ENCODE assay signal across 8 cellular contexts in genomic region chr2:94986392-94986963, GRCh38. TPM values are rescaled to one million over a fixed set of nuclear protein-coding genes. Genes with fewer than 3 reads are reported as not detected.
DNase-seq lines count a peak whose midpoint lies in the region; ATAC-seq and TF ChIP-seq lines count a peak whose summit lies in the region.

No MANE protein-coding gene starts in this region.

- no peaks in the 10 kb centered on the region for H3K4me1 Mint-ChIP-seq in CD4-positive, alpha-beta memory T cell

- H3K4me1 ChIP-seq in CD4-positive, alpha-beta memory T cell (ENCODE audit: insufficient read depth, low read length): no peaks in the 10 kb centered on the region
- H3K4me1 ChIP-seq in heart left ventricle (no peaks in the 10 kb centered on the region), sigmoid colon (no peaks in the 10 kb centered on the region)

- no peak overlapping the region for H3K4me3 Mint-ChIP-seq in CD4-positive, alpha-beta memory T cell

- peak overlapping the region in 2 of 7 donors; percentile 39 to 49 for H3K27ac Mint-ChIP-seq in CD4-positive, alpha-beta memory T cell

- no peak overlapping the region for H3K4me3 ChIP-seq in CD4-positive, alpha-beta memory T cell (ENCODE audit: low read length in 2 of 2)
- H3K4me3 ChIP-seq in heart left ventricle (no peak overlapping the region), sigmoid colon (no peak overlapping the region)

- CTCF ChIA-PET in CD4-positive, alpha-beta memory T cell (lab: Charles Lee; ENCODE audit: partially characterized antibody): interaction anchor here (0.9 to 1.4 kb wide), 6 partner anchors 9 to 134 kb away, joined by 3 to 13 read pairs (median 4); no protein-coding TSS in a partner anchor

- no peaks in the 10 kb centered on the region for H3K36me3 Mint-ChIP-seq in CD4-positive, alpha-beta memory T cell

- H3K27ac ChIP-seq in CD4-positive, alpha-beta memory T cell (ENCODE audit: low read depth, low read length): no peak overlapping the region
- H3K27ac ChIP-seq in heart left ventricle (no peak overlapping the region), sigmoid colon (no peak overlapping the region)

- TF ChIP-seq EP300 in sigmoid colon (IDR thresholded peaks at IDR 0.05): no peak

- H3K9me3 ChIP-seq in CD4-positive, alpha-beta memory T cell (ENCODE audit: control insufficient read depth in 1 of 2, low read length in 2 of 2): no peaks in the 10 kb centered on the region
- no peaks in the 10 kb centered on the region for H3K9me3 ChIP-seq in heart left ventricle
- no peaks in the 10 kb centered on the region for H3K9me3 ChIP-seq in sigmoid colon

- H3K27me3 ChIP-seq in CD4-positive, alpha-beta memory T cell (ENCODE audit: insufficient read depth, low read length): no peaks in the 10 kb centered on the region
- H3K27me3 ChIP-seq in heart left ventricle: peaks cover 0 to 35% (median 9%) of the 10 kb centered on the region in 9 donors
- H3K27me3 ChIP-seq in sigmoid colon: peaks cover 0 to 19% (median 0%) of the 10 kb centered on the region in 3 donors

- DNase-seq in CD4-positive, alpha-beta memory T cell: peak in 4 of 5 donors; percentile 16 to 28 (median 20)
- DNase-seq in NCI-H748 treated with DMSO at 0.1 percent for 48 hours (lab: John Stamatoyannopoulos, UW) (peak; percentile 10), heart left ventricle (peak in 1 of 5 donors; percentile 45), sigmoid colon (no peak)
- peak; percentile 33 for DNase-seq in activated naive CD4-positive, alpha-beta T cell treated with anti-CD3 and anti-CD28 coated beads, Interleukin-2, amount 50 U/mL, for 16 hours
- DNase-seq in activated CD4-positive, CD25-positive, alpha-beta regulatory T cell treated with anti-CD3 and anti-CD28 coated beads, Interleukin-2, amount 50 U/mL, for 72 hours: no peak

- POLR2A ChIA-PET in CD4-positive, alpha-beta memory T cell (lab: Charles Lee; ENCODE audit: partially characterized antibody): no interaction called here

- TF ChIP-seq CTCF in heart left ventricle (IDR thresholded peaks at IDR 0.05) (peak; percentile 48 to 73 (median 62)), sigmoid colon (IDR thresholded peaks at IDR 0.05) (peak in 3 of 4 experiments; percentile 27 to 60 (median 58))

- peaks cover 0 to 2% (median 0%) of the 10 kb centered on the region in 8 donors for H3K9me3 Mint-ChIP-seq in CD4-positive, alpha-beta memory T cell

- peak; percentile 85 for ATAC-seq in GM18858 (IDR thresholded peaks at IDR 0.05; ENCODE audit: unreplicated experiment)
- ATAC-seq in HG03280 (IDR thresholded peaks at IDR 0.05; ENCODE audit: unreplicated experiment): peak; percentile 63
- ATAC-seq in heart left ventricle: peak in 3 of 4 donors; percentile 55 to 60 (median 58)

- H3K36me3 ChIP-seq in CD4-positive, alpha-beta memory T cell (ENCODE audit: insufficient read depth, low read length): no peaks in the 10 kb centered on the region
- H3K36me3 ChIP-seq in heart left ventricle: no peaks in the 10 kb centered on the region
- no peaks in the 10 kb centered on the region for H3K36me3 ChIP-seq in sigmoid colon

- intact Hi-C loops in CD4-positive, alpha-beta memory T cell (cut with micrococcal nuclease): loop anchor here (1.0 kb wide), 1 partner anchor 129 kb away; no protein-coding TSS in a partner anchor
- intact Hi-C loops in heart left ventricle (cut with DNase I): no loop called here
- intact Hi-C loops in sigmoid colon (cut with DNase I): no loop called here

- TF ChIP-seq POLR2A in heart left ventricle (IDR thresholded peaks at IDR 0.05) (no peak), sigmoid colon (IDR thresholded peaks at IDR 0.05) (no peak)

- WGBS in heart left ventricle, 4 donors: 70 to 82% (median 73%) methylated on average over 3 of the region's 3 CpGs
- WGBS in sigmoid colon, 2 donors: 58 to 70% methylated on average over 3 of the region's 3 CpGs

- peaks cover 12 to 24% of the 10 kb centered on the region in 2 donors for H3K27me3 Mint-ChIP-seq in CD4-positive, alpha-beta memory T cell

RNA-seq across cellular contexts. Expression of gene MAL, which starts 39.0 kb away (rescaled TPM):
- total RNA-seq in CD4-positive, alpha-beta memory T cell: 100 to 1,000 TPM; 108 to 113 TPM
- 100 to 1,000 TPM; 271 to 274 TPM for polyA plus RNA-seq in CD4-positive, alpha-beta memory T cell
- total RNA-seq in heart left ventricle (10 to 100 TPM in 2 of 9 donors, 1 to 10 TPM in 6, under 1 TPM in 1; 0.97 to 12.7 (median 3.5) TPM), sigmoid colon (10 to 100 TPM in 3 of 4 donors, 1 to 10 TPM in 1; 7.6 to 28.9 (median 15.9) TPM)
- polyA plus RNA-seq in heart left ventricle (1 to 10 TPM; 2.3 to 8.4 TPM), sigmoid colon (1 to 10 TPM in 2 of 3 donors, under 1 TPM in 1; 0.69 to 8.4 (median 7.4) TPM)

Comparison
In these comparisons a context has a peak if more than half of its experiments do, and no peak if none do; other contexts are left out.
1. DNase-seq: peak in CD4-positive, alpha-beta memory T cell (4 of 5), NCI-H748 treated with DMSO at 0.1 percent for 48 hours (single experiment) and activated naive CD4-positive, alpha-beta T cell treated with anti-CD3 and anti-CD28 coated beads, Interleukin-2, amount 50 U/mL, for 16 hours (single experiment); none in sigmoid colon (single experiment) and activated CD4-positive, CD25-positive, alpha-beta regulatory T cell treated with anti-CD3 and anti-CD28 coated beads, Interleukin-2, amount 50 U/mL, for 72 hours (single experiment).
2. Peak in every context shown above with its lines, with median percentiles within 50 percentile points of each other: ATAC-seq.